In genomic region chr2:207163815-207164747, GRCh38 we compare ENCODE assay signal across 8 cellular contexts. TPM values are rescaled to one million over a fixed set of nuclear protein-coding genes. Genes with fewer than 3 reads are reported as not detected.
DNase-seq lines count a peak whose midpoint lies in the region; ATAC-seq and TF ChIP-seq lines count a peak whose summit lies in the region.

No MANE protein-coding gene starts in this region.

- H3K27ac ChIP-seq in ascending aorta (peak overlapping the region; percentile 86 to 100), hepatocyte (peak overlapping the region; percentile 93), psoas muscle (peak overlapping the region; percentile 100)

- H3K9me3 ChIP-seq in ascending aorta (no peaks in the 10 kb centered on the region), hepatocyte (ENCODE audit: low read depth) (no peaks in the 10 kb centered on the region), psoas muscle (no peaks in the 10 kb centered on the region)

- H3K36me3 ChIP-seq in ascending aorta = no peaks in the 10 kb centered on the region
- H3K36me3 ChIP-seq in hepatocyte (replicated peaks; ENCODE audit: insufficient read depth, low read depth) = no peaks in the 10 kb centered on the region
- no peaks in the 10 kb centered on the region for H3K36me3 ChIP-seq in psoas muscle (ENCODE audit: insufficient read depth in 1 of 2, low read depth in 1 of 2)

- peak overlapping the region; percentile 45 for H2AFZ ChIP-seq in hepatocyte

- peak overlapping the region; percentile 78 to 79 for H3K4me3 ChIP-seq in ascending aorta
- H3K4me3 ChIP-seq in hepatocyte = peak overlapping the region; percentile 92
- peak overlapping the region; percentile 88 for H3K4me3 ChIP-seq in psoas muscle

- H3K4me1 ChIP-seq in ascending aorta = peaks cover 14 to 33% of the 10 kb centered on the region in 2 donors
- H3K4me1 ChIP-seq in hepatocyte (ENCODE audit: insufficient read depth) = peaks cover 20% of the 10 kb centered on the region
- peaks cover 27% of the 10 kb centered on the region for H3K4me1 ChIP-seq in psoas muscle

- peaks cover 12% of the 10 kb centered on the region for H4K20me1 ChIP-seq in hepatocyte (ENCODE audit: insufficient read depth, poor library complexity, severe bottlenecking)

- no peak for TF ChIP-seq CTCF in ascending aorta (IDR thresholded peaks at IDR 0.05)
- no peak for TF ChIP-seq CTCF in hepatocyte (IDR thresholded peaks at IDR 0.05; ENCODE audit: poor library complexity)
- no peak for TF ChIP-seq CTCF in psoas muscle (IDR thresholded peaks at IDR 0.05)

- H3K79me2 ChIP-seq in hepatocyte = peaks cover 52% of the 10 kb centered on the region

- ATAC-seq in psoas muscle (peak in 1 of 4 donors; percentile 19), GM21737 (IDR thresholded peaks at IDR 0.05; ENCODE audit: unreplicated experiment) (no peak)

- H3K27me3 ChIP-seq in ascending aorta (no peaks in the 10 kb centered on the region), hepatocyte (no peaks in the 10 kb centered on the region), psoas muscle (ENCODE audit: insufficient read depth in 3 of 3, low read length in 2 of 3) (no peaks in the 10 kb centered on the region)

- DNase-seq in EH (ENCODE audit: low read depth) (peak; percentile 75), NCI-H146 (lab: John Stamatoyannopoulos, UW) (peak; percentile 16), ascending aorta (ENCODE audit: low spot score in 2 of 2) (peak; percentile 45 to 86), hepatocyte (ENCODE audit: low spot score) (peak; percentile 40), psoas muscle (peak; percentile 58 to 76), HT-29 (ENCODE audit: low spot score) (no peak), SHP77 treated with DMSO at 0.1 percent for 48 hours (lab: John Stamatoyannopoulos, UW) (no peak)

- H3K9me2 ChIP-seq in hepatocyte (replicated peaks; ENCODE audit: insufficient read depth) = no peaks in the 10 kb centered on the region

- WGBS in hepatocyte (ENCODE audit: low lambda C conversion rate, missing lambda C conversion rate) = 1% methylated on average over 20 of the region's 20 CpGs
- 1 to 3% (median 2%) methylated on average over 20 of the region's 20 CpGs for WGBS in psoas muscle, 3 donors

- intact Hi-C loops in ascending aorta (cut with DNase I) = loop anchor here (1.0 to 5.0 kb wide), 4 partner anchors 15 to 181 kb away; no protein-coding TSS in a partner anchor
- intact Hi-C loops in psoas muscle (cut with DNase I) = loop anchor here in 1 of 2 donors (2.0 to 10.0 kb wide), 2 partner anchors 309 to 359 kb away; no protein-coding TSS in a partner anchor

- peak overlapping the region; percentile 86 for H3K4me2 ChIP-seq in hepatocyte

RNA-seq across cellular contexts. Expression of gene KLF7, which starts 1.7 kb away (rescaled TPM):
- total RNA-seq in ascending aorta = 17.0 TPM
- 6.3 and 18.6 TPM in 2 replicates for total RNA-seq in hepatocyte
- 7.9 and 8.4 TPM in 2 replicates for polyA plus RNA-seq in hepatocyte
- total RNA-seq in psoas muscle = 10 to 100 TPM in 2 of 4 donors, 1 to 10 TPM in 2; 5.4 to 13.5 (median 11.1) TPM
- 1 to 10 TPM; 1.1 to 2.7 (median 2.4) TPM for polyA plus RNA-seq in psoas muscle
- total RNA-seq in HT-29 (2014; rRNA removed; shearing (Covaris generic)) = 0.03 TPM in 1 of 2 replicates, not detected in the other

Comparison
In these comparisons a context has a peak if more than half of its experiments do, and no peak if none do; other contexts are left out.
1. DNase-seq: peak in EH (single experiment), NCI-H146 (single experiment), ascending aorta (2 of 2), hepatocyte (single experiment) and psoas muscle (2 of 2); none in HT-29 (single experiment) and SHP77 treated with DMSO at 0.1 percent for 48 hours (single experiment).
2. Peak in every context shown above with its lines, with median percentiles within 50 percentile points of each other: H3K27ac ChIP-seq and H3K4me3 ChIP-seq.